18 cellular contexts compared by ENCODE assay signal in genomic region chr19:49542446-49542845, GRCh38. TPM values are rescaled to one million over a fixed set of nuclear protein-coding genes. Genes with fewer than 3 reads are reported as not detected.
DNase-seq lines count a peak whose midpoint lies in the region; ATAC-seq and TF ChIP-seq lines count a peak whose summit lies in the region.
"Had no signal": no experiment of that assay in that cellular context is flagged by ENCODE, and none has a peak within 500 bp of the region (broad histone marks: within the 10 kb centered on the region; RNA-seq: fewer than 3 reads in every experiment).

No MANE protein-coding gene starts in this region.

- DNase-seq in right cardiac atrium (peak in 2 of 3 donors; percentile 52 to 58), Right ventricle myocardium superior (no peak), SK-N-MC (ENCODE audit: low read depth, low spot score) (no peak), lung (ENCODE audit: low spot score) (no peak), osteocyte (ENCODE audit: extremely low spot score, unreplicated experiment) (no peak), NAMALWA (ENCODE audit: low spot score) (no peak)
- DNase-seq: ACHN; CD4-positive, CD25-positive, alpha-beta regulatory T cell; DMS 273 treated with DMSO at 0.1 percent for 48 hours; GOT3; HCEC 1CT; HFFc6 had no signal

- no peak overlapping the region for H3K4me3 Mint-ChIP-seq in osteocyte (ENCODE audit: unreplicated experiment)
- H3K4me3 Mint-ChIP-seq: HFFc6 had no signal

- no peak overlapping the region for H3K9ac ChIP-seq in SK-N-MC (ENCODE audit: insufficient read length)

- no peaks in the 10 kb centered on the region for H3K9me3 Mint-ChIP-seq in osteocyte (ENCODE audit: unreplicated experiment)
- H3K9me3 Mint-ChIP-seq: CD4-positive, CD25-positive, alpha-beta regulatory T cell; HFFc6 had no signal

- H3K9me3 ChIP-seq in right cardiac atrium (ENCODE audit: control insufficient read depth, low read length) = no peaks in the 10 kb centered on the region
- no peaks in the 10 kb centered on the region for H3K9me3 ChIP-seq in SK-N-MC (ENCODE audit: low read depth, low read length)
- no peaks in the 10 kb centered on the region for H3K9me3 ChIP-seq in lung (ENCODE audit: control insufficient read depth in 2 of 2, insufficient read depth in 1 of 2, low read length in 1 of 2)
- H3K9me3 ChIP-seq: BLaER1 treated with 17β-estradiol and CSF1 and Interleukin-3, amounts not matched to agents 10 nM and 100 nM had no signal

- H3K27ac ChIP-seq in right cardiac atrium (ENCODE audit: low read length) = no peak overlapping the region
- peak overlapping the region; percentile 76 for H3K27ac ChIP-seq in SK-N-MC
- no peak overlapping the region for H3K27ac ChIP-seq in lung (ENCODE audit: low read depth in 1 of 2, low read length in 1 of 2)
- H3K27ac ChIP-seq: BLaER1 treated with 17β-estradiol and CSF1 and Interleukin-3, amounts not matched to agents 10 nM and 100 nM; HL-60 had no signal

- H3K36me3 ChIP-seq in SK-N-MC (ENCODE audit: insufficient read depth, low read length) (peaks cover 67% of the 10 kb centered on the region), lung (ENCODE audit: control insufficient read depth in 2 of 2, insufficient read depth in 2 of 2, low read length in 2 of 2) (peaks cover 0 to 14% of the 10 kb centered on the region in 2 donors)

- H3K4me1 Mint-ChIP-seq in osteocyte (ENCODE audit: unreplicated experiment) = peaks cover 4% of the 10 kb centered on the region

- H3K36me3 Mint-ChIP-seq in osteocyte (ENCODE audit: unreplicated experiment) = peaks cover 15% of the 10 kb centered on the region

- H3K4me3 ChIP-seq in right cardiac atrium (ENCODE audit: low read length) (no peak overlapping the region), SK-N-MC (no peak overlapping the region), lung (no peak overlapping the region)
- H3K4me3 ChIP-seq: BLaER1 treated with 17β-estradiol and CSF1 and Interleukin-3, amounts not matched to agents 10 nM and 100 nM; GM12878 had no signal

- H3K4me1 ChIP-seq in right cardiac atrium (ENCODE audit: control insufficient read depth, insufficient read depth, low read length) = no peaks in the 10 kb centered on the region
- H3K4me1 ChIP-seq in lung (ENCODE audit: control insufficient read depth in 2 of 2, insufficient read depth in 2 of 2, low read length in 2 of 2) = no peaks in the 10 kb centered on the region

- ATAC-seq in right cardiac atrium (no peak), Right ventricle myocardium superior (ENCODE audit: poor library complexity) (no peak), lung (ENCODE audit: insufficient read depth, low FRiP score) (peak; percentile 34), GM21390 (IDR thresholded peaks at IDR 0.05; ENCODE audit: unreplicated experiment) (no peak), HG02642 (IDR thresholded peaks at IDR 0.05; ENCODE audit: poor library complexity, unreplicated experiment) (no peak)
- ATAC-seq: GM12878 had no signal

- TF ChIP-seq CTCF in lung (IDR thresholded peaks at IDR 0.05; ENCODE audit: control extremely low read depth, extremely low read depth) = no peak
- no peak for TF ChIP-seq CTCF in osteocyte (IDR thresholded peaks at IDR 0.05)

- intact Hi-C loops in right cardiac atrium (cut with DNase I) (loop anchor here in 2 of 4 donors (5.0 kb wide), 1 partner anchor 35 kb away; no protein-coding TSS in a partner anchor), Right ventricle myocardium superior (cut with DNase I) (loop anchor here (10.0 kb wide), 1 partner anchor 148 kb away; no protein-coding TSS in a partner anchor)

- H3K27me3 ChIP-seq in right cardiac atrium (ENCODE audit: control insufficient read depth, insufficient read depth) (no peaks in the 10 kb centered on the region), lung (ENCODE audit: control insufficient read depth, insufficient read depth) (no peaks in the 10 kb centered on the region)
- H3K27me3 ChIP-seq: BLaER1 treated with 17β-estradiol and CSF1 and Interleukin-3, amounts not matched to agents 10 nM and 100 nM had no signal

- WGBS in right cardiac atrium = 94% methylated on average over 16 of the region's 16 CpGs
- 91 to 94% methylated on average over 16 of the region's 16 CpGs for WGBS in lung, 2 donors

- H3K27me3 Mint-ChIP-seq in osteocyte (ENCODE audit: unreplicated experiment) = no peaks in the 10 kb centered on the region
- H3K27me3 Mint-ChIP-seq: CD4-positive, CD25-positive, alpha-beta regulatory T cell had no signal

- peak overlapping the region; percentile 56 for H3K27ac Mint-ChIP-seq in osteocyte (ENCODE audit: unreplicated experiment)
- H3K27ac Mint-ChIP-seq: HFFc6 had no signal

RNA-seq across cellular contexts. Expression of gene RCN3, which starts 14.6 kb away (rescaled TPM):
- 10 to 100 TPM; 10.2 to 27.4 (median 17.6) TPM for total RNA-seq in right cardiac atrium
- polyA plus RNA-seq in right cardiac atrium = 29.3 TPM
- total RNA-seq in Right ventricle myocardium superior = 7.3 TPM
- 10 to 100 TPM; 14.1 to 39.2 TPM for total RNA-seq in lung
- 10 to 100 TPM; 29.3 to 32.6 TPM for polyA plus RNA-seq in lung
- 81.3 and 85.0 TPM in 2 replicates for total RNA-seq in osteocyte
- total RNA-seq: A172 had no signal

RNA-seq across cellular contexts. Expression of gene FCGRT, which starts 30.0 kb away (rescaled TPM):
- total RNA-seq in right cardiac atrium = 100 to 1,000 TPM; 139 to 158 (median 147) TPM
- polyA plus RNA-seq in right cardiac atrium = 104 TPM
- total RNA-seq in Right ventricle myocardium superior = 98.8 TPM
- 100 to 1,000 TPM; 184 to 271 TPM for total RNA-seq in lung
- polyA plus RNA-seq in lung = 100 to 1,000 TPM; 233 to 247 TPM
- 253 and 278 TPM in 2 replicates for total RNA-seq in osteocyte

RNA-seq across cellular contexts. Expression of gene NOSIP, which starts 37.9 kb away (rescaled TPM):
- 10 to 100 TPM; 46.1 to 50.8 (median 48.3) TPM for total RNA-seq in right cardiac atrium
- polyA plus RNA-seq in right cardiac atrium = 57.7 TPM
- total RNA-seq in Right ventricle myocardium superior = 45.5 TPM
- 10 to 100 TPM; 40.9 to 48.1 TPM for total RNA-seq in lung
- polyA plus RNA-seq in lung = 10 to 100 TPM; 77.1 to 84.2 TPM
- 58.7 and 66.2 TPM in 2 replicates for total RNA-seq in osteocyte

RNA-seq across cellular contexts. Expression of gene PRRG2, which starts 38.7 kb away (rescaled TPM):
- total RNA-seq in right cardiac atrium = under 1 TPM; 0.42 to 0.83 (median 0.69) TPM
- polyA plus RNA-seq in right cardiac atrium = 1.2 TPM
- total RNA-seq in Right ventricle myocardium superior = 0.70 TPM
- 10 to 100 TPM in 1 of 2 donors, 1 to 10 TPM in 1; 5.1 to 11.7 TPM for total RNA-seq in lung
- 10 to 100 TPM in 1 of 2 donors, 1 to 10 TPM in 1; 9.0 to 10.5 TPM for polyA plus RNA-seq in lung
- 0.32 and 0.52 TPM in 2 replicates for total RNA-seq in osteocyte
- polyA plus RNA-seq: CD4-positive, CD25-positive, alpha-beta regulatory T cell had no signal

RNA-seq across cellular contexts. Expression of gene RPS11, which starts 46.2 kb away (rescaled TPM):
- 1,000 to 10,000 TPM; 1,034 to 1,270 (median 1,120) TPM for total RNA-seq in right cardiac atrium
- 2,599 TPM for polyA plus RNA-seq in right cardiac atrium
- total RNA-seq in Right ventricle myocardium superior = 935 TPM
- 1,000 to 10,000 TPM; 1,558 to 1,973 TPM for total RNA-seq in lung
- polyA plus RNA-seq in lung = 1,000 to 10,000 TPM; 4,071 to 4,654 TPM
- 1,892 and 1,912 TPM in 2 replicates for total RNA-seq in osteocyte

Comparison
In these comparisons a context has a peak if more than half of its experiments do, and no peak if none do; other contexts are left out.
1. DNase-seq: peak in right cardiac atrium (2 of 3); none in Right ventricle myocardium superior (single experiment), SK-N-MC (single experiment), lung (single experiment), osteocyte (single experiment) and NAMALWA (single experiment).